ENCODE assay signal across 8 cellular contexts in genomic region chr3:149152420-149152819, GRCh38. TPM values are rescaled to one million over a fixed set of nuclear protein-coding genes. Genes with fewer than 3 reads are reported as not detected.
DNase-seq lines count a peak whose midpoint lies in the region; ATAC-seq and TF ChIP-seq lines count a peak whose summit lies in the region.

No MANE protein-coding gene starts in this region.

- POLR2A ChIA-PET in GM10248 (lab: Yijun Ruan, JAX) = no interaction called here

- H3K4me1 ChIP-seq in spleen (peaks cover 14 to 44% (median 19%) of the 10 kb centered on the region in 6 donors), Peyer's patch (peaks cover 0 to 7% (median 2%) of the 10 kb centered on the region in 4 donors)

- peak overlapping the region; percentile 9 for H3K4me3 ChIP-seq in choroid plexus epithelial cell (ENCODE audit: low read depth, low read length)
- no peak overlapping the region for H3K4me3 ChIP-seq in spleen
- H3K4me3 ChIP-seq in Peyer's patch = no peak overlapping the region

- TF ChIP-seq POLR2A in spleen (IDR thresholded peaks at IDR 0.05) = no peak
- no peak for TF ChIP-seq POLR2A in Peyer's patch (IDR thresholded peaks at IDR 0.05)

- CTCF ChIA-PET in GM10248 (lab: Yijun Ruan, JAX) = interaction anchor here (1.0 kb wide), 1 partner anchor 17 kb away, joined by 3 read pairs; no protein-coding TSS in a partner anchor

- no peaks in the 10 kb centered on the region for H3K9me3 ChIP-seq in spleen
- H3K9me3 ChIP-seq in Peyer's patch = no peaks in the 10 kb centered on the region

- DNase-seq in GM10248 (ENCODE audit: extremely low spot score) (peak; percentile 23), choroid plexus epithelial cell (ENCODE audit: low read depth) (peak; percentile 92), DMS153 treated with DMSO at 0.1 percent for 48 hours (lab: John Stamatoyannopoulos, UW; ENCODE audit: unreplicated experiment) (no peak), posterior vena cava (ENCODE audit: low spot score) (no peak), spleen (no peak), Peyer's patch (no peak)

- H3K27me3 ChIP-seq in spleen (replicated peaks in 1 of 7) = no peaks in the 10 kb centered on the region
- no peaks in the 10 kb centered on the region for H3K27me3 ChIP-seq in Peyer's patch

- TF ChIP-seq CTCF in GM10248 (IDR thresholded peaks at IDR 0.05; ENCODE audit: control extremely low read depth, extremely low read depth, low read depth, missing control alignments) (no peak), choroid plexus epithelial cell (conservative IDR thresholded peaks at IDR 0.05; ENCODE audit: low read depth, low read length) (no peak), spleen (IDR thresholded peaks at IDR 0.05 in 8 of 11, conservative IDR thresholded peaks at IDR 0.05 in 3 of 11) (no peak), Peyer's patch (IDR thresholded peaks at IDR 0.05) (no peak)

- 36 to 48% (median 43%) methylated on average over 2 of the region's 2 CpGs for WGBS in spleen, 5 donors

- H3K36me3 ChIP-seq in spleen = peaks cover 0 to 97% (median 40%) of the 10 kb centered on the region in 6 donors
- H3K36me3 ChIP-seq in Peyer's patch = peaks cover 0 to 60% (median 0%) of the 10 kb centered on the region in 3 donors

- H3K27ac ChIP-seq in spleen (peak overlapping the region in 4 of 8 donors; percentile 14 to 62 (median 37)), Peyer's patch (peak overlapping the region in 1 of 4 donors; percentile 38)

- intact Hi-C loops in posterior vena cava (cut with DNase I) (no loop called here), spleen (cut with DNase I; ENCODE audit: low total_unique reads) (no loop called here)

- peak; percentile 96 for ATAC-seq in GM21367 (IDR thresholded peaks at IDR 0.05; ENCODE audit: unreplicated experiment)
- ATAC-seq in HG03469 (IDR thresholded peaks at IDR 0.05; ENCODE audit: unreplicated experiment) = peak; percentile 96

RNA-seq across cellular contexts. Expression of gene HPS3, which starts 23.0 kb away (rescaled TPM):
- total RNA-seq in posterior vena cava (10 to 100 TPM; 14.5 to 16.3 TPM), spleen (10 to 100 TPM; 27.4 to 59.7 (median 41.9) TPM), Peyer's patch (10 to 100 TPM; 28.2 to 40.4 (median 32.6) TPM)
- polyA plus RNA-seq in spleen = 10 to 100 TPM; 16.2 to 18.8 (median 17.4) TPM

Comparison
In these comparisons a context has a peak if more than half of its experiments do, and no peak if none do; other contexts are left out.
1. DNase-seq: peak in GM10248 (single experiment) and choroid plexus epithelial cell (single experiment); none in DMS153 treated with DMSO at 0.1 percent for 48 hours (single experiment), posterior vena cava (single experiment), spleen (single experiment) and Peyer's patch (0 of 3).